ENCODE assay signal across 1 cellular context in genomic region chr9:135909371-135909770, GRCh38.
TF ChIP-seq lines count a peak whose summit lies in the region.

No MANE protein-coding gene starts in this region.

TF ChIP-seq in GM23338, 12 proteins besides CTCF, POLR2A, EP300 and RAD21:
- no peak for TF ChIP-seq REST (IDR thresholded peaks at IDR 0.05; ENCODE audit: unreplicated experiment)
- TF ChIP-seq ZNF114 (CRISPR knock-in tag; IDR thresholded peaks at IDR 0.05): no peak
- TF ChIP-seq POLR2AphosphoS5 (IDR thresholded peaks at IDR 0.05; ENCODE audit: low read depth): no peak
- TF ChIP-seq, protein P1, sequence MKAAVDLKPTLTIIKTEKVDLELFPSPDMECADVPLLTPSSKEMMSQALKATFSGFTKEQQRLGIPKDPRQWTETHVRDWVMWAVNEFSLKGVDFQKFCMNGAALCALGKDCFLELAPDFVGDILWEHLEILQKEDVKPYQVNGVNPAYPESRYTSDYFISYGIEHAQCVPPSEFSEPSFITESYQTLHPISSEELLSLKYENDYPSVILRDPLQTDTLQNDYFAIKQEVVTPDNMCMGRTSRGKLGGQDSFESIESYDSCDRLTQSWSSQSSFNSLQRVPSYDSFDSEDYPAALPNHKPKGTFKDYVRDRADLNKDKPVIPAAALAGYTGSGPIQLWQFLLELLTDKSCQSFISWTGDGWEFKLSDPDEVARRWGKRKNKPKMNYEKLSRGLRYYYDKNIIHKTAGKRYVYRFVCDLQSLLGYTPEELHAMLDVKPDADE (IDR thresholded peaks at IDR 0.05): no peak
- TF ChIP-seq CREB1 (CRISPR knock-in tag; IDR thresholded peaks at IDR 0.05; ENCODE audit: low read depth): no peak
- TF ChIP-seq ZNF331 (CRISPR knock-in tag; IDR thresholded peaks at IDR 0.05; ENCODE audit: low read depth): no peak
- TF ChIP-seq EZH2phosphoT487 (IDR thresholded peaks at IDR 0.05; ENCODE audit: unreplicated experiment): no peak
- no peak for TF ChIP-seq NANOG (IDR thresholded peaks at IDR 0.05; ENCODE audit: borderline replicate concordance)
- TF ChIP-seq ZNF462 (CRISPR knock-in tag; IDR thresholded peaks at IDR 0.05): no peak
- no peak for TF ChIP-seq STAT1 (IDR thresholded peaks at IDR 0.05; ENCODE audit: unreplicated experiment)
- no peak for TF ChIP-seq EZH2 (IDR thresholded peaks at IDR 0.05; ENCODE audit: low read depth, unreplicated experiment)
- no peak for TF ChIP-seq JUNB (IDR thresholded peaks at IDR 0.05; ENCODE audit: unreplicated experiment)
